8 cellular contexts compared by ENCODE assay signal in genomic region chr1:93909146-93910050, GRCh38. TPM values are rescaled to one million over a fixed set of nuclear protein-coding genes. Genes with fewer than 3 reads are reported as not detected.
A peak's percentile ranks its signal among the peaks of the same experiment; 100 is the strongest.
DNase-seq lines count a peak whose midpoint lies in the region; ATAC-seq and TF ChIP-seq lines count a peak whose summit lies in the region.

TSS of gene GCLM (minus strand) at chr1:93909430. CDS start at chr1:93909163, 267 bp downstream.

- H3K27ac ChIP-seq in colonic mucosa, result peak within 1 kb of the TSS; percentile 86
- H3K27ac ChIP-seq in layer of hippocampus (ENCODE audit: low read depth, low read length), result peak within 1 kb of the TSS; percentile 31

- H3K9me3 ChIP-seq in colonic mucosa, result no peaks in the 10 kb centered on the region

- peak; percentile 89 for DNase-seq in Ammon's horn (ENCODE audit: low spot score)
- peak; percentile 88 for DNase-seq in NCI-H510A (lab: John Stamatoyannopoulos, UW)
- peak; percentile 92 to 94 for DNase-seq in activated CD4-positive, alpha-beta T cell treated with anti-CD3 and anti-CD28 coated beads for 4 hours
- peak; percentile 93 for DNase-seq in colonic mucosa
- DNase-seq in stimulated activated CD4-positive, alpha-beta T cell treated with anti-CD3 and anti-CD28 coated beads, Interleukin-1b, Interleukin-23, amount 100 ng/mL, for 4 hours (ENCODE audit: low read depth in 2 of 2), result peak; percentile 87 to 91

- no peaks in the 10 kb centered on the region for H3K4me1 ChIP-seq in colonic mucosa

- H3K9ac ChIP-seq in colonic mucosa (ENCODE audit: low read depth in 2 of 2, low read length in 2 of 2), result peak within 1 kb of the TSS; percentile 83 to 96

- no peaks in the 10 kb centered on the region for H3K27me3 ChIP-seq in colonic mucosa
- no peaks in the 10 kb centered on the region for H3K27me3 ChIP-seq in layer of hippocampus (ENCODE audit: control insufficient read depth, insufficient read depth, low read length)

- TF ChIP-seq CTCF in colonic mucosa (IDR thresholded peaks at IDR 0.05), result peak; percentile 73

- H3K36me3 ChIP-seq in colonic mucosa, result no peaks in the 10 kb centered on the region

- ATAC-seq in GM19025 (IDR thresholded peaks at IDR 0.05; ENCODE audit: low read depth, unreplicated experiment) (peak; percentile 92), HG03342 (IDR thresholded peaks at IDR 0.05; ENCODE audit: unreplicated experiment) (peak; percentile 94)

- peak within 1 kb of the TSS; percentile 79 for H3K4me3 ChIP-seq in colonic mucosa

- intact Hi-C loops in colonic mucosa (cut with DNase I), result no loop called here

RNA-seq across cellular contexts. Expression of gene GCLM, which starts in this region (rescaled TPM):
- 10 to 100 TPM; 17.7 to 19.4 TPM for total RNA-seq in colonic mucosa

Comparison
In these comparisons a context has a peak if more than half of its experiments do, and no peak if none do; other contexts are left out.
1. Peak in every context shown above with its lines: DNase-seq, ATAC-seq, H3K4me3 ChIP-seq and H3K27ac ChIP-seq.